ENCODE assay signal across 8 cellular contexts in the genomic region with DNA sequence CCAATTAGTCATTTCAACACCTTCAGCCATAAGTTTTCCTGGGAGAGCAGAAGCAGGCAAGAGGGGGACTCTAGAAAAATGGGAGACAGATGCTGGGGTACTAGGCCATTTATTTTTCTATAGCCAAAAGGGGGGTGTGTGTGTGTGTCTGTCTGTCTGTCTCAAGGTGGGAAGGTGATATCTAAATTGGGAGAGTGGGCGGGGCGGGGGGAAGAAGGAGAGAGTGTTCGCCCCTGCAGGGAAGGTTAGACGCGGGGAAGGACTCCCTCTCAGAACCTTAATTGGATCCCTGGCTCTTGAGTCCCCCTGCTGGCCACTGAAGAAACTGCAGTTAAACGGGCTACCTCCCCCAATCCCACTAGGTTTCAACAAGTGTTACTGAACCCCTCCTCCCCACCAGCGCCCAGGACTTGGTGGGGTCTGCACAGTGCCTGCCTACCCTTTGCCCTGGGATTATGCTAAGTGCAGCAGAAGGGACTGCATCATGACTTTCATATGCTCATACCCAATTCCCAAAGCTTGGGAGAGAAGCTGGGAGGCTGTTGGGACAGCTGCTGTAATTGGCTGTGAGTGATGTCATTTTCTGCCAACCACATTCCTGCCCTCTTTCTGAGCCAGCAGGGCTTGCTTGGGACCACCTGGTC. TPM values are rescaled to one million over a fixed set of nuclear protein-coding genes. Genes with fewer than 3 reads are reported as not detected.
A peak's percentile ranks its signal among the peaks of the same experiment; 100 is the strongest.
DNase-seq lines count a peak whose midpoint lies in the region; ATAC-seq, FAIRE-seq and TF ChIP-seq lines count a peak whose summit lies in the region.

No MANE protein-coding gene starts in this region.

- no peak overlapping the region for H3K27ac Mint-ChIP-seq in activated CD8-positive, alpha-beta T cell treated with anti-CD3 and anti-CD28 coated beads for 36 hours
- no peak overlapping the region for H3K27ac Mint-ChIP-seq in mesothelial cell of epicardium

- CTCF ChIA-PET in activated CD8-positive, alpha-beta T cell treated with anti-CD3 and anti-CD28 coated beads for 36 hours (lab: Charles Lee): interaction anchor here (0.7 to 2.7 kb wide), 12 partner anchors 8 to 226 kb away, joined by 3 to 22 read pairs (median 4); no protein-coding TSS in a partner anchor

- DNase-seq in AG20443 (ENCODE audit: low spot score): peak; percentile 88
- DNase-seq in H54 (ENCODE audit: insufficient read length, low spot score): peak; percentile 84
- peak; percentile 42 for DNase-seq in NCI-H82 treated with DMSO at 0.1 percent for 48 hours (lab: John Stamatoyannopoulos, UW; ENCODE audit: unreplicated experiment)
- peak; percentile 85 for DNase-seq in activated CD8-positive, alpha-beta T cell treated with anti-CD3 and anti-CD28 coated beads for 36 hours
- peak; percentile 72 for DNase-seq in effector CD8-positive, alpha-beta T cell (lab: John Stamatoyannopoulos, UW)
- DNase-seq in mesothelial cell of epicardium (ENCODE audit: low spot score in 2 of 2, unreplicated experiment in 2 of 2): peak; percentile 61 to 91
- DNase-seq in stimulated activated CD8-positive, alpha-beta memory T cell treated with anti-CD3 and anti-CD28 coated beads, Interleukin-4, amount 100 ng/mL, for 1 hour (ENCODE audit: low read depth in 2 of 2, low spot score in 1 of 2): peak; percentile 49 to 57

- H3K4me3 Mint-ChIP-seq in activated CD8-positive, alpha-beta T cell treated with anti-CD3 and anti-CD28 coated beads for 36 hours: no peak overlapping the region
- no peak overlapping the region for H3K4me3 Mint-ChIP-seq in mesothelial cell of epicardium

- FAIRE-seq in H54 (lab: Jason Lieb, UNC): peak; percentile 41

- ATAC-seq in activated CD8-positive, alpha-beta T cell treated with anti-CD3 and anti-CD28 coated beads for 36 hours: peak; percentile 97
- ATAC-seq in HG03175 (IDR thresholded peaks at IDR 0.05; ENCODE audit: unreplicated experiment): no peak

- no peak for TF ChIP-seq POLR2A in H54 (IDR thresholded peaks at IDR 0.05; ENCODE audit: low read depth, low read length)

- TF ChIP-seq CTCF in activated CD8-positive, alpha-beta T cell treated with anti-CD3 and anti-CD28 coated beads for 36 hours (IDR thresholded peaks at IDR 0.05): peak; percentile 90
- TF ChIP-seq CTCF in mesothelial cell of epicardium (IDR thresholded peaks at IDR 0.05; ENCODE audit: unreplicated experiment): peak; percentile 97

- no peaks in the 10 kb centered on the region for H3K9me3 Mint-ChIP-seq in activated CD8-positive, alpha-beta T cell treated with anti-CD3 and anti-CD28 coated beads for 36 hours
- H3K9me3 Mint-ChIP-seq in mesothelial cell of epicardium: no peaks in the 10 kb centered on the region

- intact Hi-C loops in activated CD8-positive, alpha-beta T cell treated with anti-CD3 and anti-CD28 coated beads for 36 hours (cut with micrococcal nuclease): loop anchor here (1.0 to 5.0 kb wide), 3 partner anchors 130 to 223 kb away; no protein-coding TSS in a partner anchor

- H3K36me3 Mint-ChIP-seq in activated CD8-positive, alpha-beta T cell treated with anti-CD3 and anti-CD28 coated beads for 36 hours (ENCODE audit: low read depth): peaks cover 3% of the 10 kb centered on the region
- peaks cover 35% of the 10 kb centered on the region for H3K36me3 Mint-ChIP-seq in mesothelial cell of epicardium

- H3K27me3 Mint-ChIP-seq in activated CD8-positive, alpha-beta T cell treated with anti-CD3 and anti-CD28 coated beads for 36 hours: no peaks in the 10 kb centered on the region
- H3K27me3 Mint-ChIP-seq in mesothelial cell of epicardium (ENCODE audit: low read depth): no peaks in the 10 kb centered on the region

- POLR2A ChIA-PET in activated CD8-positive, alpha-beta T cell treated with anti-CD3 and anti-CD28 coated beads for 36 hours (lab: Charles Lee): no interaction called here

- peaks cover 2% of the 10 kb centered on the region for H3K4me1 Mint-ChIP-seq in activated CD8-positive, alpha-beta T cell treated with anti-CD3 and anti-CD28 coated beads for 36 hours (ENCODE audit: low read depth)
- peaks cover 4% of the 10 kb centered on the region for H3K4me1 Mint-ChIP-seq in mesothelial cell of epicardium

RNA-seq across cellular contexts. Expression of a gene that starts 45.8 kb away (rescaled TPM):
- 10 to 100 TPM; 11.0 to 11.8 TPM for total RNA-seq in activated CD8-positive, alpha-beta T cell treated with anti-CD3 and anti-CD28 coated beads for 36 hours
- total RNA-seq in mesothelial cell of epicardium: 85.1 to 91.0 TPM (median 87.9 TPM) in 3 replicates

RNA-seq across cellular contexts. Expression of a gene that starts 46.3 kb away (rescaled TPM):
- not detected for total RNA-seq in activated CD8-positive, alpha-beta T cell treated with anti-CD3 and anti-CD28 coated beads for 36 hours
- 146 to 149 TPM (median 148 TPM) in 3 replicates for total RNA-seq in mesothelial cell of epicardium

Comparison
In these comparisons a context has a peak if more than half of its experiments do, and no peak if none do; other contexts are left out.
1. RNA of a gene that starts 46.3 kb away (total RNA-seq): 146 to 149 TPM in mesothelial cell of epicardium; not detected in activated CD8-positive, alpha-beta T cell treated with anti-CD3 and anti-CD28 coated beads for 36 hours; every median in the first group is over 100 times any median in the second.
2. Peak in every context shown above with its lines, with median percentiles within 50 percentile points of each other: DNase-seq.